Comparison of ENCODE assay signal across 24 cellular contexts in the genomic region with DNA sequence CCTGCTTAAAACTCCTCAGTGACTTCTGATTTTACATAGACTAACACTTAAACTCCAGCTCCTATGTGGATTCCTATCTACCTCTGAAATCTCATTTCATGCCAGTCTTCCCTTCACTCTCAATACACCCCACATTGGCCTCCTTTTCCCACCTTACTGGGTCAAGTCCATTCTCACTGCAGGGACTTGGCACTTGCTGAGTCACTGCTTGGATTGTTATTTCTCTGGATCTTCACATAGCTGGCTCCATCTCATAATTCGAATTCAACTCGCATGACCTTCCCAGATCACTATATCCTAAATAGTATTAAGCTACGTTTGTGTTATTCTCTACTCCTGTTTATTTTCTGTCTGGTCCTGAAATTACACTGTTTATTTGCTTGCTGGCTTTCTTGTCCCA. TPM values are rescaled to one million over a fixed set of nuclear protein-coding genes. Genes with fewer than 3 reads are reported as not detected.
DNase-seq lines count a peak whose midpoint lies in the region; FAIRE-seq and TF ChIP-seq lines count a peak whose summit lies in the region.
"Had no signal": no experiment of that assay in that cellular context is flagged by ENCODE, and none has a peak within 500 bp of the region (broad histone marks: within the 10 kb centered on the region; RNA-seq: fewer than 3 reads in every experiment).

No MANE protein-coding gene starts in this region.

- H3K9me3 ChIP-seq in adipocyte (ENCODE audit: control insufficient read depth, low read length): no peaks in the 10 kb centered on the region
- no peaks in the 10 kb centered on the region for H3K9me3 ChIP-seq in keratinocyte (ENCODE audit: control insufficient read depth, low read depth, low read length)
- no peaks in the 10 kb centered on the region for H3K9me3 ChIP-seq in skeletal muscle tissue (ENCODE audit: control insufficient read depth in 3 of 3, low read length in 3 of 3)
- H3K9me3 ChIP-seq in tibial artery: no peaks in the 10 kb centered on the region
- H3K9me3 ChIP-seq: colonic mucosa, heart right ventricle, left ventricle myocardium inferior, mucosa of descending colon, SK-N-SH had no signal

- dilution Hi-C loops in keratinocyte (cut with MboI; ENCODE audit: extremely low pct_ligation_motif_present, low sequenced_read_pairs): no loop called here

- H3K9me1 ChIP-seq in keratinocyte (ENCODE audit: control insufficient read depth, extremely low read depth, insufficient read depth, low read length): peaks cover 2% of the 10 kb centered on the region

- peak; percentile 23 for FAIRE-seq in keratinocyte (lab: Jason Lieb, UNC)
- FAIRE-seq: endometrium, H54, HepG2, RCC 7860 had no signal

- no peak overlapping the region for H2AFZ ChIP-seq in keratinocyte (ENCODE audit: control insufficient read depth, low read length)

- TF ChIP-seq CTCF in keratinocyte (optimal IDR thresholded peaks at IDR 0.05 in 1 of 3, IDR thresholded peaks at IDR 0.05 in 1 of 3, conservative IDR thresholded peaks at IDR 0.05 in 1 of 3; ENCODE audit: extremely low read depth in 1 of 3, insufficient read depth in 2 of 3, low read length in 3 of 3) (no peak), tibial artery (IDR thresholded peaks at IDR 0.05) (no peak)

- H3K4me1 ChIP-seq in adipocyte (ENCODE audit: control insufficient read depth, insufficient read depth, low read length): peaks cover 4% of the 10 kb centered on the region
- H3K4me1 ChIP-seq in keratinocyte (ENCODE audit: control insufficient read depth, extremely low read depth, insufficient read depth, low read length): peaks cover 6% of the 10 kb centered on the region
- peaks cover 0 to 6% (median 3%) of the 10 kb centered on the region in 3 donors for H3K4me1 ChIP-seq in skeletal muscle tissue (ENCODE audit: control insufficient read depth in 3 of 3, insufficient read depth in 3 of 3, low read length in 3 of 3)
- no peaks in the 10 kb centered on the region for H3K4me1 ChIP-seq in tibial artery
- H3K4me1 ChIP-seq: colonic mucosa had no signal

- H3K79me2 ChIP-seq in keratinocyte (ENCODE audit: control insufficient read depth, insufficient read depth, low read length): peaks cover 98% of the 10 kb centered on the region

- peaks cover 5% of the 10 kb centered on the region for H3K27me3 ChIP-seq in adipocyte (replicated peaks; ENCODE audit: control insufficient read depth, insufficient read depth, low read length)
- no peaks in the 10 kb centered on the region for H3K27me3 ChIP-seq in keratinocyte (ENCODE audit: control insufficient read depth, extremely low read depth, insufficient read depth, low read length)
- H3K27me3 ChIP-seq in skeletal muscle tissue (ENCODE audit: control insufficient read depth in 3 of 3, insufficient read depth in 3 of 3, low read length in 3 of 3): no peaks in the 10 kb centered on the region
- no peaks in the 10 kb centered on the region for H3K27me3 ChIP-seq in tibial artery
- H3K27me3 ChIP-seq: colonic mucosa, heart right ventricle had no signal

- DNase-seq in H4 (ENCODE audit: low spot score): peak; percentile 53
- DNase-seq in adipocyte (ENCODE audit: low read depth): no peak
- DNase-seq in keratinocyte (ENCODE audit: low read depth, low spot score): no peak
- no peak for DNase-seq in tibial artery
- no peak for DNase-seq in AG08395 (ENCODE audit: low spot score)
- no peak for DNase-seq in AG20443 (ENCODE audit: low spot score)
- DNase-seq: activated CD8-positive, alpha-beta memory T cell treated with anti-CD3 and anti-CD28 coated beads, Interleukin-2, amount 50 U/mL, for 4 hours; activated naive CD8-positive, alpha-beta T cell treated with anti-CD3 and anti-CD28 coated beads, Interleukin-2, amount 10 ng/mL, durations not matched to agents 7 days and 5 days; CD4-positive, alpha-beta T cell; colonic mucosa; heart right ventricle; immature natural killer cell; left ventricle myocardium inferior; mucosa of descending colon; NCI-H1417; NCI-H510A treated with DMSO at 0.1 percent for 48 hours; NK-92 treated with Interleukin-12 subunit alpha and Interleukin-12 subunit beta, amount 100 ng/mL, for 24 hours; SK-N-SH; WERI-Rb-1 had no signal

- H3K9ac ChIP-seq in adipocyte (ENCODE audit: low read length) (no peak overlapping the region), keratinocyte (ENCODE audit: control insufficient read depth, extremely low read depth, insufficient read depth, low read length) (no peak overlapping the region), skeletal muscle tissue (ENCODE audit: low read depth in 1 of 3, low read length in 3 of 3) (no peak overlapping the region)
- H3K9ac ChIP-seq: SK-N-SH had no signal

- H3K36me3 ChIP-seq in adipocyte (ENCODE audit: control insufficient read depth, insufficient read depth, low read length, severe bottlenecking): no peaks in the 10 kb centered on the region
- H3K36me3 ChIP-seq in keratinocyte (ENCODE audit: control insufficient read depth in 2 of 2, extremely low read depth in 1 of 2, insufficient read depth in 2 of 2, low read length in 2 of 2): no peaks in the 10 kb centered on the region
- no peaks in the 10 kb centered on the region for H3K36me3 ChIP-seq in skeletal muscle tissue (ENCODE audit: control insufficient read depth in 3 of 3, insufficient read depth in 3 of 3, low read length in 3 of 3)
- H3K36me3 ChIP-seq in tibial artery: no peaks in the 10 kb centered on the region
- H3K36me3 ChIP-seq: colonic mucosa, heart right ventricle, left ventricle myocardium inferior, WERI-Rb-1 had no signal

- H3K27ac ChIP-seq in keratinocyte (ENCODE audit: control insufficient read depth, insufficient read depth, low read length): no peak overlapping the region
- no peak overlapping the region for H3K27ac ChIP-seq in skeletal muscle tissue (ENCODE audit: low read depth, low read length)
- no peak overlapping the region for H3K27ac ChIP-seq in tibial artery
- H3K27ac ChIP-seq: colonic mucosa, heart right ventricle, left ventricle myocardium inferior, WERI-Rb-1 had no signal

- H3K4me3 ChIP-seq in adipocyte (ENCODE audit: low read length) (peak overlapping the region; percentile 61), keratinocyte (ENCODE audit: control insufficient read depth in 2 of 3, extremely low read depth in 1 of 3, insufficient read depth in 2 of 3, low read depth in 1 of 3, low read length in 3 of 3) (no peak overlapping the region), skeletal muscle tissue (ENCODE audit: low read length in 3 of 3) (peak overlapping the region in 2 of 3 donors; percentile 19 to 47), tibial artery (peak overlapping the region in 1 of 2 donors; percentile 42)
- H3K4me3 ChIP-seq: colonic mucosa, mucosa of descending colon had no signal

- H3K4me2 ChIP-seq in keratinocyte (ENCODE audit: control insufficient read depth, extremely low read depth, insufficient read depth, low read depth, low read length): peak overlapping the region; percentile 58
- H3K4me2 ChIP-seq: SK-N-SH had no signal

- intact Hi-C loops in tibial artery (cut with DNase I; ENCODE audit: low total_unique reads): no loop called here

- H4K20me1 ChIP-seq in keratinocyte (ENCODE audit: control insufficient read depth, extremely low read depth, insufficient read depth, low read length): no peaks in the 10 kb centered on the region

RNA-seq across cellular contexts. Expression of a gene that starts 59.6 kb away (rescaled TPM):
- 4.2 and 18.0 TPM in 2 replicates for total RNA-seq in H4 (2014; rRNA removed; shearing (Covaris generic))
- polyA plus RNA-seq in keratinocyte: 34.7 to 48.3 TPM (median 48.0 TPM) in 3 replicates
- 27.1 TPM for polyA plus RNA-seq in keratinocyte (2011; ENCODE audit: low read depth)
- polyA plus RNA-seq in keratinocyte (2011; cell fraction: cytosol; rRNA removed): 24.3 and 38.0 TPM in 2 replicates
- 57.8 and 61.8 TPM in 2 replicates for polyA plus RNA-seq in keratinocyte (2011; cell fraction: nucleus; rRNA removed)
- 34.0 and 37.6 TPM in 2 replicates for polyA plus RNA-seq in keratinocyte (2012; ENCODE audit: low replicate concordance)
- polyA minus RNA-seq in keratinocyte: 49.1 to 82.5 TPM (median 65.5 TPM) in 3 replicates
- 30.9 TPM for polyA minus RNA-seq in keratinocyte (2011; cell fraction: cytosol; rRNA and poly(A)+ RNA removed)
- polyA minus RNA-seq in keratinocyte (2011; cell fraction: nucleus; rRNA and poly(A)+ RNA removed): 75.4 and 151 TPM in 2 replicates
- 21.4 TPM for total RNA-seq in skeletal muscle tissue

Comparison
In these comparisons a context has a peak if more than half of its experiments do, and no peak if none do; other contexts are left out.
1. H3K4me3 ChIP-seq: peak in adipocyte (single experiment) and skeletal muscle tissue (2 of 3); none in keratinocyte (0 of 3).